ENCODE assay signal across 11 cellular contexts in the genomic region with DNA sequence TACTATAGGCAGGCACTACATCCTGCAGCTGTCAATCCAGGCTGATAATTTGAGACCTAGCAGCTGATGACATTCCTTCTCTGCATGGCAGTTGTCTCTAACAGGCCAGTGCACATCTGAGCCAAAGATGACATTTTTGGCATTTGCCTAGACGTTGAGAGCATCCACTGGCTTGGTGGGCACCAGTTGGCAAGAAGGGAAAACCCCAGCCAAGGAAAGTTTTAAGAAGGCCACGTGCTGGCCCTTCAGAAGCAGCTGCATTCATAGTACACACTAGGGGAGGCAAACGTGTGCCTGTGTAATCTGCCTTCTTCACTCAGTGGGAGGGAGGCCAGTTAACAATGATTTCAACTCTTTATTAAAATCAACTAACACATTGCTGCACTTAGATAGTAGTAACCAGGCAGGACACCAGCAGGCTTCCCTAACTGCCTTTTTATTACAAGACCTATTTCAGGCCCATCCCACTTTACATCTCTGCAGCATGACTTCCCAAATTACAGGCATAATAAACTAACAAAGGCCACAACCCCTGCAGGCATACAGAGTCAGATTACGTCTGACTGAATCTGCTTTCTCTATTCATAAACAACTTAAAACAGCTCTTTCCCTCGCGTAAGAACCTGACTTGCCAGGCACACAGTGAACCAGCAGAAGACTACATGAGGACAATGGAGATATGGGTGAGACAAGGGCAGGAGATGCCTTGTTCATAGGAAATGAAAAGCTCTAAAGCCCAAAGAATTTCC.
DNase-seq lines count a peak whose midpoint lies in the region; ATAC-seq and TF ChIP-seq lines count a peak whose summit lies in the region.
"Had no signal": no experiment of that assay in that cellular context is flagged by ENCODE, and none has a peak within 500 bp of the region (broad histone marks: within the 10 kb centered on the region; RNA-seq: fewer than 3 reads in every experiment).

No MANE protein-coding gene starts in this region.

- no peaks in the 10 kb centered on the region for H3K79me1 ChIP-seq in H9 (ENCODE audit: insufficient read depth, low read depth, low read length, poor library complexity, severe bottlenecking)

- no peak overlapping the region for H2AFZ ChIP-seq in H9 (ENCODE audit: low read length)

- H3K27me3 ChIP-seq in H9 (ENCODE audit: insufficient read depth, low read length): no peaks in the 10 kb centered on the region
- H3K27me3 ChIP-seq in prostate gland (replicated peaks; ENCODE audit: insufficient read depth): no peaks in the 10 kb centered on the region

- DNase-seq in H9: no peak
- DNase-seq in OCI-M1 (lab: John Stamatoyannopoulos, UW): peak; percentile 17
- DNase-seq in fibroblast of the aortic adventitia (ENCODE audit: low read depth): peak; percentile 5
- DNase-seq in prostate gland (ENCODE audit: low spot score): peak; percentile 72
- no peak for DNase-seq in globus pallidus (ENCODE audit: low spot score)
- DNase-seq in ureter (ENCODE audit: low spot score): no peak
- DNase-seq: naive B cell had no signal

- no peak overlapping the region for H3K14ac ChIP-seq in H9 (ENCODE audit: insufficient read depth, low read length)

- H2BK5ac ChIP-seq in H9 (ENCODE audit: insufficient read length, low read length): no peak overlapping the region

- no peaks in the 10 kb centered on the region for H3K23me2 ChIP-seq in H9 (ENCODE audit: insufficient read length, low read depth, low read length, poor library complexity, severe bottlenecking)

- H3K27ac Mint-ChIP-seq in H9: peak overlapping the region in 2 of 3 experiments; percentile 3 to 5; a peak in 2 of 7 replicates
- H3K27ac Mint-ChIP-seq: activated naive CD4-positive, alpha-beta T cell treated with anti-CD3 and anti-CD28 coated beads, Interleukin-2, amount 50 U/mL, for 72 hours; naive B cell had no signal

- H3K9me3 Mint-ChIP-seq in H9: no peaks in the 10 kb centered on the region
- H3K9me3 Mint-ChIP-seq: activated naive CD4-positive, alpha-beta T cell treated with anti-CD3 and anti-CD28 coated beads, Interleukin-2, amount 50 U/mL, for 72 hours; naive B cell had no signal

- no peak overlapping the region for H3K4me3 Mint-ChIP-seq in H9
- H3K4me3 Mint-ChIP-seq: naive B cell had no signal

- H3K18ac ChIP-seq in H9 (ENCODE audit: insufficient read length, low read depth, low read length): no peak overlapping the region

- H2BK15ac ChIP-seq in H9 (ENCODE audit: low read depth, low read length): no peak overlapping the region

- H3K9me3 ChIP-seq in H9 (ENCODE audit: control insufficient read depth, low read depth, low read length) (no peaks in the 10 kb centered on the region), prostate gland (no peaks in the 10 kb centered on the region)
- H3K9me3 ChIP-seq: thoracic aorta had no signal

- H2BK12ac ChIP-seq in H9 (ENCODE audit: insufficient read length, low read depth, low read length): no peak overlapping the region

- no peak overlapping the region for H4K5ac ChIP-seq in H9 (ENCODE audit: insufficient read length, low read depth, low read length)

- H3K4me1 ChIP-seq in H9 (ENCODE audit: insufficient read depth, low read length) (peaks cover 3% of the 10 kb centered on the region; the same call in 1 of the 2 replicates), prostate gland (replicated peaks) (no peaks in the 10 kb centered on the region)

- H3K27ac ChIP-seq in H9 (ENCODE audit: insufficient read length, low read depth, low read length): no peak overlapping the region
- H3K27ac ChIP-seq in prostate gland: peak overlapping the region; percentile 67 to 77
- H3K27ac ChIP-seq: thoracic aorta had no signal

- H3K4me1 Mint-ChIP-seq in H9: peaks cover 13 to 14% of the 10 kb centered on the region in 2 experiments
- H3K4me1 Mint-ChIP-seq: naive B cell had no signal

- H3K36me3 ChIP-seq in prostate gland: no peaks in the 10 kb centered on the region
- H3K36me3 ChIP-seq: thoracic aorta had no signal

- no peak overlapping the region for H3K4ac ChIP-seq in H9 (ENCODE audit: low read depth, low read length)

- ATAC-seq in HG02798 (IDR thresholded peaks at IDR 0.05; ENCODE audit: poor library complexity, unreplicated experiment) (no peak), HG03175 (IDR thresholded peaks at IDR 0.05; ENCODE audit: unreplicated experiment) (no peak)
- ATAC-seq: activated naive CD4-positive, alpha-beta T cell treated with anti-CD3 and anti-CD28 coated beads, Interleukin-2, amount 50 U/mL, for 72 hours had no signal

- no CpG with 5 or more reads among the region's 6 CpGs for WGBS in H9 (ENCODE audit: extremely low coverage, insufficient read length, low lambda C conversion rate)
- 10% methylated on average over 6 of the region's 6 CpGs for WGBS in prostate gland

- no peaks in the 10 kb centered on the region; the same call in 1 of the 2 replicates for H3K27me3 Mint-ChIP-seq in H9 (ENCODE audit: low read depth)
- H3K27me3 Mint-ChIP-seq: naive B cell had no signal

- no peak overlapping the region for H2AK5ac ChIP-seq in H9 (ENCODE audit: insufficient read length, low read length)

- H2BK20ac ChIP-seq in H9 (ENCODE audit: low read depth, low read length, poor library complexity, severe bottlenecking): no peak overlapping the region

- H3K4me3 ChIP-seq in fibroblast of the aortic adventitia (ENCODE audit: low read depth, low read length) (no peak overlapping the region), prostate gland (no peak overlapping the region)
- H3K4me3 ChIP-seq: thoracic aorta had no signal

- TF ChIP-seq POLR2A in prostate gland (IDR thresholded peaks at IDR 0.05): no peak

- H3T11ph ChIP-seq in H9 (ENCODE audit: low read length): no peak overlapping the region

- H3K79me2 ChIP-seq in H9 (ENCODE audit: insufficient read depth, low read length): no peaks in the 10 kb centered on the region

- H4K20me1 ChIP-seq in H9 (ENCODE audit: control insufficient read depth, insufficient read depth, insufficient read length): no peaks in the 10 kb centered on the region

- intact Hi-C loops in prostate gland (cut with DNase I): no loop called here

- H3K9ac ChIP-seq in H9 (ENCODE audit: extremely low read depth, insufficient read length, low read length): no peak overlapping the region

- H3K4me2 ChIP-seq in H9 (ENCODE audit: insufficient read depth, insufficient read length, low read length): no peak overlapping the region

- H2BK120ac ChIP-seq in H9 (ENCODE audit: low read depth, low read length, poor library complexity, severe bottlenecking): no peak overlapping the region

- no peak overlapping the region for H3K56ac ChIP-seq in H9 (ENCODE audit: insufficient read length, low read depth, low read length)

- H4K8ac ChIP-seq in H9 (replicated peaks; ENCODE audit: insufficient read length, low read depth, low read length): no peak overlapping the region

- H4K91ac ChIP-seq in H9 (ENCODE audit: insufficient read length, low read depth, low read length): no peak overlapping the region

- H3K36me3 Mint-ChIP-seq in H9 (ENCODE audit: insufficient read depth in 1 of 3, low read depth in 3 of 3): no peaks in the 10 kb centered on the region; a peak in 2 of 7 replicates
- H3K36me3 Mint-ChIP-seq: activated naive CD4-positive, alpha-beta T cell treated with anti-CD3 and anti-CD28 coated beads, Interleukin-2, amount 50 U/mL, for 72 hours had no signal

- H3K23ac ChIP-seq in H9 (ENCODE audit: insufficient read length, low read depth, low read length): no peak overlapping the region

- TF ChIP-seq CTCF in H9 (conservative IDR thresholded peaks at IDR 0.05): no peak
- TF ChIP-seq CTCF in fibroblast of the aortic adventitia (IDR thresholded peaks at IDR 0.05; ENCODE audit: insufficient read depth, low read length): no peak
- no peak for TF ChIP-seq CTCF in prostate gland (IDR thresholded peaks at IDR 0.05)

Comparison
In these comparisons a context has a peak if more than half of its experiments do, and no peak if none do; other contexts are left out.
1. DNase-seq: peak in OCI-M1 (single experiment), fibroblast of the aortic adventitia (single experiment) and prostate gland (single experiment); none in H9 (single experiment), globus pallidus (single experiment) and ureter (single experiment).